ENCODE assay signal across 1 cellular context in genomic region chr15:84716036-84716732, GRCh38.
TF ChIP-seq lines count a peak whose summit lies in the region.

Gene SEC11A, minus strand, starts transcription at chr15:84716139. Its CDS starts 64 bp downstream, at chr15:84716075.

TF ChIP-seq in K562, 482 proteins besides CTCF, POLR2A, EP300 and RAD21 (continued from another document and continues in another):
- no peak for TF ChIP-seq CEBPZ (IDR thresholded peaks at IDR 0.05; ENCODE audit: borderline replicate concordance, low read depth, low read length)
- no peak for TF ChIP-seq ZNF717 (CRISPR knock-in tag; IDR thresholded peaks at IDR 0.05)
- TF ChIP-seq ZNF263 (CRISPR knock-in tag; IDR thresholded peaks at IDR 0.05; ENCODE audit: borderline replicate concordance), result no peak
- TF ChIP-seq ZNF174 (CRISPR knock-in tag; IDR thresholded peaks at IDR 0.05), result no peak
- TF ChIP-seq THRAP3 (IDR thresholded peaks at IDR 0.05; ENCODE audit: borderline replicate concordance), result 0 out of 2 replicates have a peak, but pooled peaks have one; percentile 84
- peak; percentile 47 for TF ChIP-seq U2AF1 (optimal IDR thresholded peaks at IDR 0.05; ENCODE audit: low read depth, low read length)
- peak; percentile 88 for TF ChIP-seq SUPT5H (IDR thresholded peaks at IDR 0.05)
- peak; percentile 62 for TF ChIP-seq POLR2H (tag; IDR thresholded peaks at IDR 0.05; ENCODE audit: low read depth)
- no peak for TF ChIP-seq ZNF407 (IDR thresholded peaks at IDR 0.05; ENCODE audit: low read depth)
- peak; percentile 94 for TF ChIP-seq C11orf30 (IDR thresholded peaks at IDR 0.05; ENCODE audit: low read depth)
- peak; percentile 91; the same call in 1 of the 2 replicates for TF ChIP-seq PHF8 (IDR thresholded peaks at IDR 0.05; ENCODE audit: borderline replicate concordance, low read length)
- TF ChIP-seq ETS2 (tag; IDR thresholded peaks at IDR 0.05; ENCODE audit: borderline replicate concordance, poor library complexity, severe bottlenecking), result no peak
- TF ChIP-seq BMI1 (IDR thresholded peaks at IDR 0.05; ENCODE audit: low read length), result no peak
- TF ChIP-seq HNRNPLL (IDR thresholded peaks at IDR 0.05; ENCODE audit: low read depth, low read length, poor library complexity, severe bottlenecking), result peak; percentile 44
- no peak for TF ChIP-seq PTRF (tag; IDR thresholded peaks at IDR 0.05)
- TF ChIP-seq CHD4 (IDR thresholded peaks at IDR 0.05; ENCODE audit: insufficient read depth, insufficient replicate concordance, low read depth, low read length, poor library complexity, severe bottlenecking), result no peak
- TF ChIP-seq NR3C1 (CRISPR knock-in tag; IDR thresholded peaks at IDR 0.05), result no peak
- no peak for TF ChIP-seq ZNF354B (CRISPR knock-in tag; IDR thresholded peaks at IDR 0.05)
- TF ChIP-seq THRB (CRISPR knock-in tag; conservative IDR thresholded peaks at IDR 0.05), result peak; percentile 89; the same call in 1 of the 2 replicates
- no peak for TF ChIP-seq HNRNPK (IDR thresholded peaks at IDR 0.05; ENCODE audit: low read depth, low read length, poor library complexity, severe bottlenecking)
- TF ChIP-seq SRSF7 (optimal IDR thresholded peaks at IDR 0.05; ENCODE audit: low read depth, low read length), result no peak
- no peak for TF ChIP-seq ZNF436 (CRISPR knock-in tag; IDR thresholded peaks at IDR 0.05)
- no peak for TF ChIP-seq MAFG (tag; conservative IDR thresholded peaks at IDR 0.05)
- TF ChIP-seq ZBTB43 (CRISPR knock-in tag; IDR thresholded peaks at IDR 0.05), result no peak; the same call in 1 of the 2 replicates
- no peak for TF ChIP-seq ZBTB1 (CRISPR knock-in tag; IDR thresholded peaks at IDR 0.05; ENCODE audit: borderline replicate concordance, low read depth)
- TF ChIP-seq PHB (CRISPR knock-in tag; IDR thresholded peaks at IDR 0.05), result no peak
- TF ChIP-seq POLR2AphosphoS2 (IDR thresholded peaks at IDR 0.05; ENCODE audit: low read length), result no peak
- no peak for TF ChIP-seq ZNF561 (CRISPR knock-in tag; conservative IDR thresholded peaks at IDR 0.05)
- TF ChIP-seq MYBL2 (IDR thresholded peaks at IDR 0.05; ENCODE audit: low read depth), result no peak
- TF ChIP-seq MYBL2 (CRISPR knock-in tag; IDR thresholded peaks at IDR 0.05; ENCODE audit: borderline replicate concordance), result no peak
- no peak for TF ChIP-seq RBM25 (IDR thresholded peaks at IDR 0.05; ENCODE audit: low read depth, low read length, severe bottlenecking)
- no peak for TF ChIP-seq ILF3 (IDR thresholded peaks at IDR 0.05; ENCODE audit: borderline replicate concordance)
- no peak for TF ChIP-seq NFE2L1 (tag; IDR thresholded peaks at IDR 0.05; ENCODE audit: borderline replicate concordance, low read depth)
- TF ChIP-seq ZNF3 (CRISPR knock-in tag; IDR thresholded peaks at IDR 0.05), result no peak
- TF ChIP-seq ZKSCAN8 (CRISPR knock-in tag; IDR thresholded peaks at IDR 0.05), result no peak
- TF ChIP-seq EGR1 (conservative IDR thresholded peaks at IDR 0.05), result peak; percentile 67
- peak; percentile 26 for TF ChIP-seq ARHGAP35 (IDR thresholded peaks at IDR 0.05; ENCODE audit: partially characterized antibody)
- no peak for TF ChIP-seq ZNF696 (CRISPR knock-in tag; conservative IDR thresholded peaks at IDR 0.05)
- TF ChIP-seq E2F6 (IDR thresholded peaks at IDR 0.05; ENCODE audit: borderline replicate concordance in 1 of 2, extremely low read depth in 1 of 2, insufficient read depth in 1 of 2, insufficient read length in 1 of 2, low read depth in 1 of 2, low read length in 1 of 2, poor library complexity in 1 of 2, severe bottlenecking in 1 of 2), result peak; percentile 64 to 71
- TF ChIP-seq FOXP4 (CRISPR knock-in tag; IDR thresholded peaks at IDR 0.05; ENCODE audit: borderline replicate concordance), result peak; percentile 87; the same call in 1 of the 2 replicates
- TF ChIP-seq ZNF280B (CRISPR knock-in tag; IDR thresholded peaks at IDR 0.05), result no peak
- TF ChIP-seq RFX5 (IDR thresholded peaks at IDR 0.05; ENCODE audit: low read depth, low read length), result no peak
- TF ChIP-seq CC2D1A (IDR thresholded peaks at IDR 0.05), result peak; percentile 47; the same call in 1 of the 2 replicates
